In the genomic region with DNA sequence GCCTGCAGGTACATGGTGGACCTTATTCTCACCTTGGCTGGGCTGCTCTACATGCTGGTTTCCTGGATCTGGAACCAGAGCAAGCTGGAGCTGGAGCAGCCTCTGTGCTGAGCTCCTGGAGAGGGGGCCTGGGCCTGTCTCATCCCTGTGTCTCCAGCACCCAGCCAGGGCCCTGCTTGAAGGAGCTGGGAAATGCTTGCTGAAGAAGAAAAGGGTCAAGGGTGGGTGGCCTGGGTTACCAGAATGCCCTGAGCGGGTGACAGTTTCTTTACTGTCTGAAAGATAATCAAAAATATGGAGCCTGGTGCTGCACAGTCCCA, we compare ENCODE assay signal across 16 cellular contexts.
DNase-seq lines count a peak whose midpoint lies in the region; ATAC-seq and TF ChIP-seq lines count a peak whose summit lies in the region.
"Had no signal": no experiment of that assay in that cellular context is flagged by ENCODE, and none has a peak within 500 bp of the region (broad histone marks: within the 10 kb centered on the region; RNA-seq: fewer than 3 reads in every experiment).

No MANE protein-coding gene starts in this region.

- H3K9me3 ChIP-seq in mucosa of rectum (ENCODE audit: control insufficient read depth in 2 of 2, low read length in 2 of 2) (no peaks in the 10 kb centered on the region), upper lobe of left lung (no peaks in the 10 kb centered on the region)

- H3K9me3 Mint-ChIP-seq in stimulated activated naive CD8-positive, alpha-beta T cell treated with anti-CD3 and anti-CD28 coated beads, Interleukin-15, Interleukin-2, amounts not matched to agents 100 ng/mL and 50 ng/mL, for 24 hours, result no peaks in the 10 kb centered on the region
- H3K9me3 Mint-ChIP-seq in stimulated activated naive CD8-positive, alpha-beta T cell treated with anti-CD3 and anti-CD28 coated beads, Interleukin-15, amount 100 ng/mL, for 72 hours, result peaks cover 0 to 3% of the 10 kb centered on the region in 2 donors
- peaks cover 5% of the 10 kb centered on the region for H3K9me3 Mint-ChIP-seq in activated naive CD8-positive, alpha-beta T cell treated with anti-CD3 and anti-CD28 coated beads for 36 hours
- H3K9me3 Mint-ChIP-seq: CD14-positive monocyte had no signal

- TF ChIP-seq CTCF in upper lobe of left lung (IDR thresholded peaks at IDR 0.05), result no peak

- TF ChIP-seq EP300 in upper lobe of left lung (IDR thresholded peaks at IDR 0.05), result no peak

- H3K36me3 Mint-ChIP-seq in stimulated activated naive CD8-positive, alpha-beta T cell treated with anti-CD3 and anti-CD28 coated beads, Interleukin-15, Interleukin-2, amounts not matched to agents 100 ng/mL and 50 ng/mL, for 24 hours (ENCODE audit: low read depth), result no peaks in the 10 kb centered on the region
- H3K36me3 Mint-ChIP-seq in activated naive CD8-positive, alpha-beta T cell treated with anti-CD3 and anti-CD28 coated beads for 36 hours, result peaks cover 3% of the 10 kb centered on the region
- H3K36me3 Mint-ChIP-seq: CD14-positive monocyte had no signal

- peaks cover 11% of the 10 kb centered on the region for H3K27me3 Mint-ChIP-seq in stimulated activated naive CD8-positive, alpha-beta T cell treated with anti-CD3 and anti-CD28 coated beads, Interleukin-15, Interleukin-2, amounts not matched to agents 100 ng/mL and 50 ng/mL, for 24 hours
- H3K27me3 Mint-ChIP-seq in stimulated activated naive CD8-positive, alpha-beta T cell treated with anti-CD3 and anti-CD28 coated beads, Interleukin-15, amount 100 ng/mL, for 72 hours, result peaks cover 37% of the 10 kb centered on the region
- H3K27me3 Mint-ChIP-seq in activated naive CD8-positive, alpha-beta T cell treated with anti-CD3 and anti-CD28 coated beads for 36 hours, result peaks cover 12% of the 10 kb centered on the region

- TF ChIP-seq POLR2A in upper lobe of left lung (IDR thresholded peaks at IDR 0.05), result no peak

- H3K9ac ChIP-seq in mucosa of rectum (ENCODE audit: low read depth in 1 of 2, low read length in 2 of 2), result peak overlapping the region in 1 of 2 donors; percentile 32

- H3K4me3 Mint-ChIP-seq in stimulated activated naive CD8-positive, alpha-beta T cell treated with anti-CD3 and anti-CD28 coated beads, Interleukin-15, Interleukin-2, amounts not matched to agents 100 ng/mL and 50 ng/mL, for 24 hours, result no peak overlapping the region
- H3K4me3 Mint-ChIP-seq in stimulated activated naive CD8-positive, alpha-beta T cell treated with anti-CD3 and anti-CD28 coated beads, Interleukin-15, amount 100 ng/mL, for 72 hours, result no peak overlapping the region
- no peak overlapping the region for H3K4me3 Mint-ChIP-seq in activated naive CD8-positive, alpha-beta T cell treated with anti-CD3 and anti-CD28 coated beads for 36 hours
- H3K4me3 Mint-ChIP-seq: CD14-positive monocyte had no signal

- H3K27me3 ChIP-seq in mucosa of rectum (ENCODE audit: control insufficient read depth in 2 of 2, insufficient read depth in 2 of 2, low read length in 2 of 2), result no peaks in the 10 kb centered on the region
- H3K27me3 ChIP-seq in upper lobe of left lung, result no peaks in the 10 kb centered on the region

- H3K4me3 ChIP-seq in mucosa of rectum (ENCODE audit: low read length in 2 of 2) (no peak overlapping the region), upper lobe of left lung (no peak overlapping the region)

- no peak for DNase-seq in stimulated activated naive CD8-positive, alpha-beta T cell treated with anti-CD3 and anti-CD28 coated beads, Interleukin-15, amount 100 ng/mL, for 72 hours
- DNase-seq in activated naive CD8-positive, alpha-beta T cell treated with anti-CD3 and anti-CD28 coated beads for 36 hours, result no peak
- DNase-seq in upper lobe of left lung, result no peak
- no peak for DNase-seq in A172 (ENCODE audit: low spot score)
- no peak for DNase-seq in NCI-H446 (lab: John Stamatoyannopoulos, UW)
- DNase-seq: ACHN, AML-193, Caco-2, EL, NCI-H1092, NCI-H146, NCI-H2081, NCI-H524 had no signal

- no peak for ATAC-seq in stimulated activated naive CD8-positive, alpha-beta T cell treated with anti-CD3 and anti-CD28 coated beads, Interleukin-15, amount 100 ng/mL, for 72 hours
- no peak for ATAC-seq in upper lobe of left lung (ENCODE audit: low FRiP score in 2 of 2)

- H3K27ac Mint-ChIP-seq in stimulated activated naive CD8-positive, alpha-beta T cell treated with anti-CD3 and anti-CD28 coated beads, Interleukin-15, Interleukin-2, amounts not matched to agents 100 ng/mL and 50 ng/mL, for 24 hours, result peak overlapping the region; percentile 36
- no peak overlapping the region for H3K27ac Mint-ChIP-seq in stimulated activated naive CD8-positive, alpha-beta T cell treated with anti-CD3 and anti-CD28 coated beads, Interleukin-15, amount 100 ng/mL, for 72 hours
- peak overlapping the region; percentile 17 for H3K27ac Mint-ChIP-seq in activated naive CD8-positive, alpha-beta T cell treated with anti-CD3 and anti-CD28 coated beads for 36 hours

- H3K4me1 ChIP-seq in mucosa of rectum (ENCODE audit: control insufficient read depth in 2 of 2, insufficient read depth in 2 of 2, low read length in 2 of 2), result peaks cover 29 to 46% of the 10 kb centered on the region in 2 donors
- peaks cover 12 to 30% (median 18%) of the 10 kb centered on the region in 4 donors for H3K4me1 ChIP-seq in upper lobe of left lung
- H3K4me1 ChIP-seq: Caco-2 had no signal

- H3K27ac ChIP-seq in mucosa of rectum (ENCODE audit: low read depth in 2 of 2, low read length in 2 of 2) (peak overlapping the region; percentile 52 to 85), upper lobe of left lung (peak overlapping the region in 2 of 4 donors; percentile 86 to 88)

- WGBS in upper lobe of left lung, 2 donors, result 89 to 92% methylated on average over 1 of the region's 1 CpG

- H3K4me1 Mint-ChIP-seq in stimulated activated naive CD8-positive, alpha-beta T cell treated with anti-CD3 and anti-CD28 coated beads, Interleukin-15, Interleukin-2, amounts not matched to agents 100 ng/mL and 50 ng/mL, for 24 hours (ENCODE audit: low read depth), result peaks cover 59% of the 10 kb centered on the region
- peaks cover 77% of the 10 kb centered on the region for H3K4me1 Mint-ChIP-seq in stimulated activated naive CD8-positive, alpha-beta T cell treated with anti-CD3 and anti-CD28 coated beads, Interleukin-15, amount 100 ng/mL, for 72 hours
- peaks cover 32% of the 10 kb centered on the region for H3K4me1 Mint-ChIP-seq in activated naive CD8-positive, alpha-beta T cell treated with anti-CD3 and anti-CD28 coated beads for 36 hours

- H3K36me3 ChIP-seq in mucosa of rectum (ENCODE audit: control insufficient read depth in 2 of 2, insufficient read depth in 2 of 2, low read length in 2 of 2) (no peaks in the 10 kb centered on the region), upper lobe of left lung (no peaks in the 10 kb centered on the region)

Comparison
In these comparisons a context has a peak if more than half of its experiments do, and no peak if none do; other contexts are left out.
1. H3K27ac Mint-ChIP-seq: peak in stimulated activated naive CD8-positive, alpha-beta T cell treated with anti-CD3 and anti-CD28 coated beads, Interleukin-15, Interleukin-2, amounts not matched to agents 100 ng/mL and 50 ng/mL, for 24 hours (single experiment) and activated naive CD8-positive, alpha-beta T cell treated with anti-CD3 and anti-CD28 coated beads for 36 hours (single experiment); none in stimulated activated naive CD8-positive, alpha-beta T cell treated with anti-CD3 and anti-CD28 coated beads, Interleukin-15, amount 100 ng/mL, for 72 hours (0 of 2).